Comparison of ENCODE assay signal across 33 cellular contexts in the genomic region with DNA sequence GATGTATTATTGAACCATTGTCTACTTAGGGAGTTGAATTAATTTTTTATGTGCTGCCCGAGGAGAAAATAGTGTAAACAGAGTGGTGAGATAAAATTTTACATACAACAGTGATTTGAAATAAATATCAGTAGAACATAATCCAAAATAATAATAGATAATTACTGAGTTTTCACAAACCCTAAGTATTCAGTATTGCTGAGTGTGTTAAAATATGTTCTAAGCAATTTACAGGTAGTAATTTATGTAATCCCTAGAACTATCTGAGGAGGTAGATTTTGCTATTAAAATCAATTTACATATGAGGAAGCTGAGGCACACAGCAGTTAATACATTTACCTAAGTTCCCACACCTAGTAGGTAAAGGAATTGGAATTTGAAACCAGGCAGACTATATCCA.
"Had no signal": no experiment of that assay in that cellular context is flagged by ENCODE, and none has a peak within 500 bp of the region (broad histone marks: within the 10 kb centered on the region; RNA-seq: fewer than 3 reads in every experiment).

No MANE protein-coding gene starts in this region.

- FAIRE-seq: astrocyte, bronchial epithelial cell had no signal

- H3K4me1 ChIP-seq: adrenal gland, ascending aorta, body of pancreas, breast epithelium had no signal

- H3K4me3 ChIP-seq: adrenal gland, ascending aorta, body of pancreas, breast epithelium, cardiac muscle cell had no signal

- H3K9me3 ChIP-seq: adrenal gland, ascending aorta, body of pancreas, breast epithelium had no signal

- H3K27me3 ChIP-seq: adrenal gland, ascending aorta, body of pancreas, brain microvascular endothelial cell, breast epithelium, cardiac muscle cell had no signal

- H3K36me3 ChIP-seq: adrenal gland, ascending aorta, brain microvascular endothelial cell, breast epithelium, cardiac muscle cell had no signal

- DNase-seq: activated effector memory CD4-positive, alpha-beta T cell treated with anti-CD3 and anti-CD28 coated beads, Interleukin-2, amount 50 U/mL, for 16 hours; activated effector memory CD4-positive, alpha-beta T cell treated with Interleukin-2 at 50 U/mL for 16 hours; activated gamma-delta T cell; activated gamma-delta T cell treated with Interleukin-2 at 50 U/mL for 16 hours; activated naive CD4-positive, alpha-beta T cell; activated naive CD4-positive, alpha-beta T cell treated with anti-CD3 and anti-CD28 coated beads for 36 hours; activated naive CD4-positive, alpha-beta T cell treated with anti-CD3 and anti-CD28 coated beads, Interleukin-2, amount 10 ng/mL, durations not matched to agents 7 days and 5 days; activated naive CD4-positive, alpha-beta T cell treated with anti-CD3 and anti-CD28 coated beads, Interleukin-2, amount 50 U/mL, for 16 hours; activated naive CD4-positive, alpha-beta T cell treated with Interleukin-2 at 50 U/mL for 16 hours; activated naive CD8-positive, alpha-beta T cell treated with anti-CD3 and anti-CD28 coated beads for 36 hours; activated naive CD8-positive, alpha-beta T cell treated with anti-CD3 and anti-CD28 coated beads, Interleukin-2, amount 10 ng/mL, durations not matched to agents 7 days and 5 days; activated naive CD8-positive, alpha-beta T cell treated with anti-CD3 and anti-CD28 coated beads, Interleukin-2, amount 50 U/mL, for 24 hours; activated T-cell treated with anti-CD3 and anti-CD28 coated beads, Interleukin-2, amount 50 U/mL, for 24 hours; activated T-cell treated with anti-CD3 and anti-CD28 coated beads, Interleukin-2, amount 50 U/mL, for 4 hours; activated T-cell treated with anti-CD3 and anti-CD28 coated beads, Interleukin-2, amount 50 U/mL, for 48 hours; activated T-cell treated with anti-CD3 and anti-CD28 coated beads, Interleukin-2, amount 50 U/mL, for 72 hours; adrenal gland; amniotic stem cell; amygdala; anterior cingulate cortex; aorta; body of pancreas; brain microvascular endothelial cell; caudate nucleus; central memory CD4-positive, alpha-beta T cell; cerebellar nuclear complex had no signal

- ATAC-seq: activated naive CD4-positive, alpha-beta T cell treated with anti-CD3 and anti-CD28 coated beads, Interleukin-2, amount 50 U/mL, for 72 hours; activated naive CD8-positive, alpha-beta T cell treated with anti-CD3 and anti-CD28 coated beads, Interleukin-2, amount 50 U/mL, for 24 hours; activated T-cell treated with anti-CD3 and anti-CD28 coated beads, Interleukin-2, amount 50 U/mL, for 4 hours; activated T-cell treated with anti-CD3 and anti-CD28 coated beads, Interleukin-2, amount 50 U/mL, for 72 hours; activated T-helper 17 cell treated with anti-CD3 and anti-CD28 coated beads, Interleukin-2, amount 50 U/mL, for 72 hours; body of pancreas had no signal

- H3K27ac ChIP-seq: adrenal gland, ascending aorta, body of pancreas, brain microvascular endothelial cell, breast epithelium, cardiac muscle cell had no signal
